ENCODE assay signal across 33 cellular contexts in genomic region chr12:131155131-131155530, GRCh38.
"Had no signal": no experiment of that assay in that cellular context is flagged by ENCODE, and none has a peak within 500 bp of the region (broad histone marks: within the 10 kb centered on the region; RNA-seq: fewer than 3 reads in every experiment).

No MANE protein-coding gene starts in this region.

- H3K9me3 Mint-ChIP-seq: activated CD4-positive, alpha-beta T cell treated with anti-CD3 and anti-CD28 coated beads, Interleukin-2, amount 10 ng/mL, durations not matched to agents 24 days and 14 days; activated T-helper 1 cell treated with anti-CD3 and anti-CD28 coated beads, Interleukin-12 subunit alpha, Interleukin-12 subunit beta, Interleukin-2, Interleukin-4 antibody, amounts not matched to agents 30 ng/mL and 10 ng/mL and 1 ng/mL, durations not matched to agents 14 hours and 24 hours and 36 hours; T-helper 1 cell treated with Interleukin-12 subunit alpha and Interleukin-12 subunit beta and Interleukin-4 antibody, amounts not matched to agents 30 μg/mL and 1 μg/mL, for 36 hours had no signal

- H3K27ac ChIP-seq: adrenal gland, body of pancreas, brain microvascular endothelial cell, breast epithelium, VCaP had no signal

- H3K4me1 ChIP-seq: adrenal gland, body of pancreas, breast epithelium had no signal

- H3K9me3 ChIP-seq: adrenal gland, body of pancreas, breast epithelium had no signal

- H3K27me3 Mint-ChIP-seq: activated CD4-positive, alpha-beta T cell treated with anti-CD3 and anti-CD28 coated beads, Interleukin-2, amount 10 ng/mL, durations not matched to agents 24 days and 14 days had no signal

- H3K4me1 Mint-ChIP-seq: activated B cell treated with CpG ODN at 0.5 μM for 24 hours; activated CD4-positive, alpha-beta T cell treated with anti-CD3 and anti-CD28 coated beads, Interleukin-2, amount 10 ng/mL, durations not matched to agents 24 days and 14 days; activated naive CD8-positive, alpha-beta T cell treated with anti-CD3 and anti-CD28 coated beads for 36 hours; activated T-helper 17 cell treated with anti-CD3 and anti-CD28 coated beads, Interleukin-2, amount 50 U/mL, for 72 hours had no signal

- ATAC-seq: activated CD8-positive, alpha-beta T cell treated with anti-CD3 and anti-CD28 coated beads for 36 hours; activated naive CD4-positive, alpha-beta T cell treated with anti-CD3 and anti-CD28 coated beads, Interleukin-2, amount 50 U/mL, for 72 hours; activated T-cell treated with anti-CD3 and anti-CD28 coated beads, Interleukin-2, amount 50 U/mL, for 4 hours; activated T-cell treated with anti-CD3 and anti-CD28 coated beads, Interleukin-2, amount 50 U/mL, for 72 hours; activated T-helper 17 cell treated with anti-CD3 and anti-CD28 coated beads, Interleukin-2, amount 50 U/mL, for 72 hours; body of pancreas had no signal

- H3K27me3 ChIP-seq: adrenal gland, body of pancreas, brain microvascular endothelial cell, breast epithelium had no signal

- H3K36me3 ChIP-seq: adrenal gland, brain microvascular endothelial cell, breast epithelium had no signal

- H3K4me3 Mint-ChIP-seq: activated B cell treated with CpG ODN at 0.5 μM for 24 hours; activated CD4-positive, alpha-beta T cell treated with anti-CD3 and anti-CD28 coated beads, Interleukin-2, amount 10 ng/mL, durations not matched to agents 24 days and 14 days; activated CD8-positive, alpha-beta T cell treated with anti-CD3 and anti-CD28 coated beads for 36 hours; activated naive CD4-positive, alpha-beta T cell treated with anti-CD3 and anti-CD28 coated beads for 36 hours; activated naive CD8-positive, alpha-beta T cell treated with anti-CD3 and anti-CD28 coated beads for 36 hours; activated T-cell treated with anti-CD3 and anti-CD28 coated beads, Interleukin-2, amount 50 U/mL, for 4 hours; activated T-cell treated with anti-CD3 and anti-CD28 coated beads, Interleukin-2, amount 50 U/mL, for 72 hours; activated T-helper 1 cell treated with anti-CD3 and anti-CD28 coated beads, Interleukin-12 subunit alpha, Interleukin-12 subunit beta, Interleukin-2, Interleukin-4 antibody, amounts not matched to agents 30 ng/mL and 10 ng/mL and 1 ng/mL, durations not matched to agents 14 hours and 24 hours and 36 hours; activated T-helper 17 cell treated with anti-CD3 and anti-CD28 coated beads, Interleukin-2, amount 50 U/mL, for 72 hours; T-helper 1 cell treated with Interleukin-12 subunit alpha and Interleukin-12 subunit beta and Interleukin-4 antibody, amounts not matched to agents 30 μg/mL and 1 μg/mL, for 36 hours; T-helper 2 cell treated with Interferon-gamma antibody and Interleukin-4, amounts not matched to agents 5 μg/mL and 100 μg/mL, for 36 hours had no signal

- H3K36me3 Mint-ChIP-seq: activated naive CD8-positive, alpha-beta T cell treated with anti-CD3 and anti-CD28 coated beads for 36 hours had no signal

- DNase-seq: activated B cell treated with CpG ODN at 0.5 μM for 24 hours; activated CD4-positive, alpha-beta T cell treated with anti-CD3 and anti-CD28 coated beads for 4 hours; activated CD4-positive, alpha-beta T cell treated with anti-CD3 and anti-CD28 coated beads, Interleukin-2, amount 10 ng/mL, durations not matched to agents 24 days and 14 days; activated CD4-positive, alpha-beta T cell treated with anti-CD3 and anti-CD28 coated beads, Interleukin-2, amount 50 U/mL, for 1 hour; activated CD4-positive, alpha-beta T cell treated with anti-CD3 and anti-CD28 coated beads, Interleukin-2, amount 50 U/mL, for 4 hours; activated CD4-positive, CD25-positive, alpha-beta regulatory T cell treated with anti-CD3 and anti-CD28 coated beads, Interleukin-2, amount 50 U/mL, for 72 hours; activated CD8-positive, alpha-beta memory T cell treated with anti-CD3 and anti-CD28 coated beads, Interleukin-2, amount 50 U/mL, for 4 hours; activated CD8-positive, alpha-beta T cell treated with anti-CD3 and anti-CD28 coated beads for 36 hours; activated gamma-delta T cell treated with Interleukin-2 at 50 U/mL for 16 hours; activated naive CD4-positive, alpha-beta T cell; activated naive CD4-positive, alpha-beta T cell treated with anti-CD3 and anti-CD28 coated beads for 36 hours; activated naive CD4-positive, alpha-beta T cell treated with anti-CD3 and anti-CD28 coated beads, Interleukin-2, amount 50 U/mL, for 16 hours; activated naive CD8-positive, alpha-beta T cell treated with anti-CD3 and anti-CD28 coated beads for 36 hours; activated T-cell treated with anti-CD3 and anti-CD28 coated beads for 4 hours; activated T-cell treated with anti-CD3 and anti-CD28 coated beads, Interleukin-2, amount 50 U/mL, for 1 hour; activated T-cell treated with anti-CD3 and anti-CD28 coated beads, Interleukin-2, amount 50 U/mL, for 4 hours; activated T-cell treated with anti-CD3 and anti-CD28 coated beads, Interleukin-2, amount 50 U/mL, for 72 hours; amniotic stem cell; aorta; body of pancreas; brain microvascular endothelial cell; central memory CD4-positive, alpha-beta T cell; T-helper 1 cell; T-helper 2 cell; T-helper 9 cell had no signal

- H3K27ac Mint-ChIP-seq: activated B cell treated with CpG ODN at 0.5 μM for 24 hours; activated CD4-positive, alpha-beta T cell treated with anti-CD3 and anti-CD28 coated beads, Interleukin-2, amount 10 ng/mL, durations not matched to agents 24 days and 14 days; activated CD8-positive, alpha-beta T cell treated with anti-CD3 and anti-CD28 coated beads for 36 hours; activated naive CD4-positive, alpha-beta T cell treated with anti-CD3 and anti-CD28 coated beads for 36 hours; activated naive CD4-positive, alpha-beta T cell treated with anti-CD3 and anti-CD28 coated beads, Interleukin-2, amount 50 U/mL, for 72 hours; activated naive CD8-positive, alpha-beta T cell treated with anti-CD3 and anti-CD28 coated beads for 36 hours; activated T-cell treated with anti-CD3 and anti-CD28 coated beads, Interleukin-2, amount 50 U/mL, for 72 hours; activated T-helper 1 cell treated with anti-CD3 and anti-CD28 coated beads, Interleukin-12 subunit alpha, Interleukin-12 subunit beta, Interleukin-2, Interleukin-4 antibody, amounts not matched to agents 30 ng/mL and 10 ng/mL and 1 ng/mL, durations not matched to agents 14 hours and 24 hours and 36 hours; activated T-helper 17 cell treated with anti-CD3 and anti-CD28 coated beads, Interleukin-2, amount 50 U/mL, for 72 hours; T-helper 1 cell treated with Interleukin-12 subunit alpha and Interleukin-12 subunit beta and Interleukin-4 antibody, amounts not matched to agents 30 μg/mL and 1 μg/mL, for 36 hours; T-helper 2 cell treated with Interferon-gamma antibody and Interleukin-4, amounts not matched to agents 5 μg/mL and 100 μg/mL, for 36 hours had no signal

- H3K4me3 ChIP-seq: adrenal gland, body of pancreas, breast epithelium had no signal
